Comparison of ENCODE assay signal across 2 cellular contexts in genomic region chr16:1335211-1335971, GRCh38.
TF ChIP-seq lines count a peak whose summit lies in the region.

No MANE protein-coding gene starts in this region.

TF ChIP-seq in SK-N-SH treated with all-trans-retinoic acid at 6 μM for 48 hours, 23 proteins besides CTCF, POLR2A, EP300 and RAD21 (continued from another document):
- TF ChIP-seq POU6F1 (CRISPR knock-in tag; IDR thresholded peaks at IDR 0.05; ENCODE audit: borderline replicate concordance, low read depth) (no peak), TSHZ2 (CRISPR knock-in tag; IDR thresholded peaks at IDR 0.05) (no peak), ZNF565 (CRISPR knock-in tag; conservative IDR thresholded peaks at IDR 0.05; ENCODE audit: low read depth) (no peak), ZNF70 (CRISPR knock-in tag; IDR thresholded peaks at IDR 0.05) (no peak), OSR1 (CRISPR knock-in tag; IDR thresholded peaks at IDR 0.05) (no peak), ARNTL (CRISPR knock-in tag; IDR thresholded peaks at IDR 0.05; ENCODE audit: borderline replicate concordance, low read depth) (no peak), SNAI2 (CRISPR knock-in tag; IDR thresholded peaks at IDR 0.05) (no peak)
TF ChIP-seq in SK-N-SH treated with all-trans-retinoic acid at 6 μM for 48 hours: peak in this region for 0.

TF ChIP-seq in SK-N-SH, 30 proteins besides CTCF, POLR2A, EP300 and RAD21 (continued from another document):
- no peak for TF ChIP-seq FOXJ3 (CRISPR knock-in tag; IDR thresholded peaks at IDR 0.05)
- no peak for TF ChIP-seq CHD2 (IDR thresholded peaks at IDR 0.05; ENCODE audit: low read length, partially characterized antibody)
- no peak for TF ChIP-seq MXI1 (IDR thresholded peaks at IDR 0.05; ENCODE audit: low read depth, low read length)
- TF ChIP-seq EZH2phosphoT487 (IDR thresholded peaks at IDR 0.05; ENCODE audit: borderline replicate concordance, low read depth) = no peak
- TF ChIP-seq NRF1 (IDR thresholded peaks at IDR 0.05; ENCODE audit: low read depth, low read length) = no peak
- TF ChIP-seq SIN3A (IDR thresholded peaks at IDR 0.05; ENCODE audit: borderline replicate concordance, low read depth, low read length) = no peak
- no peak for TF ChIP-seq PBX3 (IDR thresholded peaks at IDR 0.05)
- no peak for TF ChIP-seq RXRA (IDR thresholded peaks at IDR 0.05; ENCODE audit: borderline replicate concordance, low read depth)
- no peak for TF ChIP-seq RCOR1 (IDR thresholded peaks at IDR 0.05; ENCODE audit: low read length)
